In the genomic region with DNA sequence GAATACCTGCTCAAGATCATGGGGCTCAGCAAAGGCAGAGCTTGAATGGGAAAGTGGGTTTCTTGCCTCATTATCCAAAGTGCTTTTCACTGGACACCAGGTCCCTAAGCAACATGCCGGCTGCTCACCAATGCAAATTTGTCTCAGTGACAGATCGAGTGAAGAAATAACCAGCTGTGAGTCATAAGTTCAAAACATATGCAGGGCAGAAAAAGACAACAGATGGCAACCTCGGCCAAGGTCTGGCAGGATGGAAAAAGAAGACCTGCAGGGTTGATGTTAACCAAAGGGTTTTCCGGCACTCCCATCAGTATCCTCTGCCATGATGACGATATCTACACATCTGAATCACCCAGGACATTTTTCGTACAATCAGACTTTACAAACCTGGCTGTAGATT, we compare ENCODE assay signal across 16 cellular contexts.
DNase-seq lines count a peak whose midpoint lies in the region; ATAC-seq and TF ChIP-seq lines count a peak whose summit lies in the region.
"Had no signal": no experiment of that assay in that cellular context is flagged by ENCODE, and none has a peak within 500 bp of the region (broad histone marks: within the 10 kb centered on the region; RNA-seq: fewer than 3 reads in every experiment).

No MANE protein-coding gene starts in this region.

- no peak overlapping the region for H3K14ac ChIP-seq in mesenchymal stem cell (ENCODE audit: low read length in 2 of 2)

- no peak overlapping the region for H4K91ac ChIP-seq in mesenchymal stem cell (ENCODE audit: low read length)

- H3K36me3 ChIP-seq in BJ (ENCODE audit: control insufficient read depth, insufficient read depth, low read length) (peaks cover 31% of the 10 kb centered on the region), mesenchymal stem cell (ENCODE audit: control insufficient read depth in 1 of 2, insufficient read depth in 2 of 2, low read depth in 1 of 2, low read length in 2 of 2) (peaks cover 59 to 74% of the 10 kb centered on the region in 2 experiments)

- H3K4me3 Mint-ChIP-seq in progenitor cell of endocrine pancreas (ENCODE audit: low read depth) = no peak overlapping the region
- no peak overlapping the region for H3K4me3 Mint-ChIP-seq in naive thymus-derived CD8-positive, alpha-beta T cell
- H3K4me3 Mint-ChIP-seq: CD4-positive, alpha-beta memory T cell had no signal

- no peak overlapping the region for H2AK5ac ChIP-seq in mesenchymal stem cell (ENCODE audit: low read length, severe bottlenecking)

- H3K9ac ChIP-seq in mesenchymal stem cell (ENCODE audit: low read length) = no peak overlapping the region

- peak; percentile 29; the same call in 1 of the 2 replicates for TF ChIP-seq CTCF in BJ (IDR thresholded peaks at IDR 0.05; ENCODE audit: insufficient read depth, low read depth, low read length)
- peak; percentile 24 for TF ChIP-seq CTCF in choroid plexus epithelial cell (conservative IDR thresholded peaks at IDR 0.05; ENCODE audit: low read depth, low read length)
- no peak for TF ChIP-seq CTCF in progenitor cell of endocrine pancreas (IDR thresholded peaks at IDR 0.05; ENCODE audit: unreplicated experiment)

- H2BK5ac ChIP-seq in mesenchymal stem cell (ENCODE audit: low read depth, low read length, poor library complexity, severe bottlenecking) = no peak overlapping the region

- no peaks in the 10 kb centered on the region for H3K9me3 Mint-ChIP-seq in progenitor cell of endocrine pancreas (ENCODE audit: low read depth)
- H3K9me3 Mint-ChIP-seq in naive thymus-derived CD8-positive, alpha-beta T cell = no peaks in the 10 kb centered on the region
- H3K9me3 Mint-ChIP-seq: activated naive CD4-positive, alpha-beta T cell treated with anti-CD3 and anti-CD28 coated beads, Interleukin-2, amount 50 U/mL, for 72 hours had no signal

- POLR2A ChIA-PET in BJ (lab: Charles Lee) = interaction anchor here (0.7 kb wide), 1 partner anchor 23 kb away, joined by 3 read pairs; no protein-coding TSS in a partner anchor
- POLR2A ChIA-PET in naive thymus-derived CD8-positive, alpha-beta T cell (lab: Charles Lee) = no interaction called here

- H3K79me1 ChIP-seq in mesenchymal stem cell (replicated peaks; ENCODE audit: low read length, poor library complexity, severe bottlenecking) = peaks cover 34% of the 10 kb centered on the region

- no peak overlapping the region for H4K8ac ChIP-seq in mesenchymal stem cell (ENCODE audit: low read length)

- peaks cover 20% of the 10 kb centered on the region for H3K4me1 ChIP-seq in mesenchymal stem cell (ENCODE audit: control insufficient read depth, insufficient read depth, low read depth, low read length)

- 65% methylated on average over 3 of the region's 6 CpGs for WGBS in mesenchymal stem cell

- no peak overlapping the region for H3K23ac ChIP-seq in mesenchymal stem cell (ENCODE audit: low read length in 2 of 2)

- H3K27me3 ChIP-seq in BJ (ENCODE audit: control insufficient read depth, insufficient read depth, low read length) (no peaks in the 10 kb centered on the region), mesenchymal stem cell (ENCODE audit: control insufficient read depth in 1 of 2, insufficient read depth in 1 of 2, low read length in 2 of 2) (no peaks in the 10 kb centered on the region)
- H3K27me3 ChIP-seq: hepatocyte had no signal

- no peak overlapping the region for H3K27ac Mint-ChIP-seq in progenitor cell of endocrine pancreas
- no peak overlapping the region for H3K27ac Mint-ChIP-seq in naive thymus-derived CD8-positive, alpha-beta T cell

- CTCF ChIA-PET in BJ (lab: Yijun Ruan, JAX) = interaction anchor here (0.6 to 1.5 kb wide), 3 partner anchors 11 to 172 kb away, joined by 3 to 7 read pairs (median 3); no protein-coding TSS in a partner anchor

- no peak overlapping the region for H3K4me2 ChIP-seq in mesenchymal stem cell (ENCODE audit: low read length, poor library complexity, severe bottlenecking)
- H3K4me2 ChIP-seq: hepatocyte had no signal

- H3K27me3 Mint-ChIP-seq in progenitor cell of endocrine pancreas = no peaks in the 10 kb centered on the region
- no peaks in the 10 kb centered on the region for H3K27me3 Mint-ChIP-seq in naive thymus-derived CD8-positive, alpha-beta T cell
- H3K27me3 Mint-ChIP-seq: CD4-positive, alpha-beta memory T cell had no signal

- H2AFZ ChIP-seq in mesenchymal stem cell (ENCODE audit: low read depth, low read length) = no peak overlapping the region
- H2AFZ ChIP-seq: hepatocyte had no signal

- peaks cover 19% of the 10 kb centered on the region for H3K4me1 Mint-ChIP-seq in progenitor cell of endocrine pancreas (ENCODE audit: low read depth)
- peaks cover 0 to 4% (median 0%) of the 10 kb centered on the region in 4 donors for H3K4me1 Mint-ChIP-seq in naive thymus-derived CD8-positive, alpha-beta T cell

- H2BK120ac ChIP-seq in mesenchymal stem cell (ENCODE audit: low read depth, low read length) = no peak overlapping the region

- H3K4ac ChIP-seq in mesenchymal stem cell (ENCODE audit: low read depth in 1 of 2, low read length in 2 of 2) = no peak overlapping the region

- intact Hi-C loops in sciatic nerve (cut with DNase I) = no loop called here

- H3K27ac ChIP-seq in mesenchymal stem cell (ENCODE audit: low read length, poor library complexity, severe bottlenecking) = no peak overlapping the region
- H3K27ac ChIP-seq: hepatocyte had no signal

- H3K36me3 Mint-ChIP-seq in progenitor cell of endocrine pancreas (ENCODE audit: insufficient read depth) = peaks cover 25% of the 10 kb centered on the region
- H3K36me3 Mint-ChIP-seq in naive thymus-derived CD8-positive, alpha-beta T cell = peaks cover 0 to 81% (median 10%) of the 10 kb centered on the region in 3 donors

- H3K9me3 ChIP-seq in mesenchymal stem cell (ENCODE audit: control insufficient read depth, low read length) = no peaks in the 10 kb centered on the region

- H3K4me3 ChIP-seq in BJ (ENCODE audit: low read depth, low read length) = no peak overlapping the region
- no peak overlapping the region for H3K4me3 ChIP-seq in choroid plexus epithelial cell (ENCODE audit: low read depth, low read length)
- no peak overlapping the region for H3K4me3 ChIP-seq in mesenchymal stem cell (ENCODE audit: insufficient read depth in 1 of 2, low read depth in 1 of 2, low read length in 2 of 2)
- H3K4me3 ChIP-seq: hepatocyte had no signal

- H3K18ac ChIP-seq in mesenchymal stem cell (ENCODE audit: low read depth in 1 of 2, low read length in 2 of 2) = no peak overlapping the region

- no peak overlapping the region for H2BK12ac ChIP-seq in mesenchymal stem cell (ENCODE audit: low read length in 2 of 2)

- DNase-seq in BJ (ENCODE audit: low read depth) (no peak), M059J (ENCODE audit: low read depth) (peak; percentile 85), choroid plexus epithelial cell (ENCODE audit: low read depth) (peak; percentile 91), mesenchymal stem cell (peak; percentile 92), progenitor cell of endocrine pancreas (ENCODE audit: low spot score, unreplicated experiment) (no peak), sciatic nerve (ENCODE audit: low spot score) (no peak)
- DNase-seq in naive thymus-derived CD8-positive, alpha-beta T cell = no peak
- DNase-seq: CD4-positive, alpha-beta memory T cell; NCI-H2029; nucleus accumbens; stimulated activated CD4-positive, alpha-beta T cell treated with anti-CD3 and anti-CD28 coated beads, Interleukin-1b, Interleukin-23, amount 100 ng/mL, for 48 hours; stimulated activated naive CD4-positive, alpha-beta T cell treated with Interleukin-2 at 50 U/mL for 16 hours; T-helper 9 cell had no signal

- ATAC-seq in HG03457 (IDR thresholded peaks at IDR 0.05; ENCODE audit: unreplicated experiment) (no peak), sciatic nerve (no peak)
- ATAC-seq in naive thymus-derived CD8-positive, alpha-beta T cell = no peak
- ATAC-seq: activated naive CD4-positive, alpha-beta T cell treated with anti-CD3 and anti-CD28 coated beads, Interleukin-2, amount 50 U/mL, for 72 hours had no signal

- no peak overlapping the region for H2BK15ac ChIP-seq in mesenchymal stem cell (ENCODE audit: low read depth, poor library complexity, severe bottlenecking)

Comparison
In these comparisons a context has a peak if more than half of its experiments do, and no peak if none do; other contexts are left out.
1. DNase-seq: peak in M059J (single experiment), choroid plexus epithelial cell (single experiment) and mesenchymal stem cell (single experiment); none in BJ (single experiment), progenitor cell of endocrine pancreas (single experiment), sciatic nerve (single experiment) and naive thymus-derived CD8-positive, alpha-beta T cell (0 of 10).